ENCODE assay signal across 16 cellular contexts in the genomic region with DNA sequence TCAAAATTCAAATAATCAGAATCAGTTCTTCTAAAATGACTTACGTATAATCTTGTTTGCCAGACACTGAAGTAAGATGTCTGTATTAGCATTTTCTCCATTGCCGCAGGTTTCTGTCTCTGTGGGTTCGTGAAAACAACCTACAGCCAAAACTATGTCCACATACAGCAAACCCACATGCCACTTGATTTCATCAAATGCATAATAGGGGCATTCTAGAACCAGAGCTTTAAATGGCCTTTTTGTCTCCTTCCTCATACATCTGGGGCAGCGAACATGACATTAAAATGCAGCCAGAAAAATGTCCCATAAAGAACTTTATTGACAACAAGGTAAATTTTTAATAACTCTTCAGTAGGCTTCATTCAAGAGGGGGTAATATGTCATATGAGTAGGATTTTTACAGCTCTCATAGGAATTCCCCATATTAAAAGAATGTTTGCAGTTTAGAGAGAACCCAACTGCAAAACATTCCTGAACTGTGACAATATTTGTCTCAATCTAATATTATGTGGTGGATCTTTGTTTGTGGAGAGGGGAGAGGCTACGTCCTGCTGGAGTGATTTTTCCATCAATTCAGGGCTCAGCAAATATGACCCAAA.
DNase-seq lines count a peak whose midpoint lies in the region; ATAC-seq and TF ChIP-seq lines count a peak whose summit lies in the region.
"Had no signal": no experiment of that assay in that cellular context is flagged by ENCODE, and none has a peak within 500 bp of the region (broad histone marks: within the 10 kb centered on the region; RNA-seq: fewer than 3 reads in every experiment).

No MANE protein-coding gene starts in this region.

- no peaks in the 10 kb centered on the region for H3K27me3 ChIP-seq in IMR-90 (ENCODE audit: control insufficient read depth, insufficient read depth, low read length)
- H3K27me3 ChIP-seq in mesenchymal stem cell (ENCODE audit: control insufficient read depth in 1 of 2, insufficient read depth in 1 of 2, low read length in 2 of 2) = no peaks in the 10 kb centered on the region
- H3K27me3 ChIP-seq: right atrium auricular region, uterus had no signal

- H3K14ac ChIP-seq in IMR-90 (replicated peaks; ENCODE audit: low read depth, low read length) = no peak overlapping the region
- H3K14ac ChIP-seq in mesenchymal stem cell (ENCODE audit: low read length in 2 of 2) = no peak overlapping the region

- no TSS peak for BruUV-seq in IMR-90 (replicated peaks; lab: Mats Ljungman, UMichigan)

- H2BK5ac ChIP-seq in IMR-90 (ENCODE audit: low read depth, low read length, poor library complexity, severe bottlenecking) = no peak overlapping the region
- no peak overlapping the region for H2BK5ac ChIP-seq in mesenchymal stem cell (ENCODE audit: low read depth, low read length, poor library complexity, severe bottlenecking)

- intact Hi-C loops in IMR-90 (cut with micrococcal nuclease) = no loop called here

- H3K4me1 ChIP-seq in IMR-90 (ENCODE audit: control insufficient read depth, insufficient read depth, low read length) (no peaks in the 10 kb centered on the region), mesenchymal stem cell (ENCODE audit: control insufficient read depth, insufficient read depth, low read depth, low read length) (peaks cover 16% of the 10 kb centered on the region)
- H3K4me1 ChIP-seq: uterus had no signal

- no peaks in the 10 kb centered on the region for H4K20me1 ChIP-seq in IMR-90 (ENCODE audit: insufficient read depth, low read length)

- dilution Hi-C loops in IMR-90 (cut with HindIII; ENCODE audit: low sequenced_read_pairs, unreplicated experiment) = no loop called here

- H2BK20ac ChIP-seq in IMR-90 (ENCODE audit: low read depth, low read length) = no peak overlapping the region

- H4K5ac ChIP-seq in IMR-90 (ENCODE audit: low read depth, low read length) = no peak overlapping the region

- H3K56ac ChIP-seq in IMR-90 (ENCODE audit: extremely low read depth, insufficient read depth, low read length) = no peak overlapping the region

- H3K4me3 ChIP-seq in IMR-90 (ENCODE audit: insufficient read depth, low read depth, low read length) (no peak overlapping the region), choroid plexus epithelial cell (ENCODE audit: low read depth, low read length) (no peak overlapping the region), mesenchymal stem cell (ENCODE audit: insufficient read depth in 1 of 2, low read depth in 1 of 2, low read length in 2 of 2) (no peak overlapping the region)
- H3K4me3 ChIP-seq: mucosa of descending colon, right atrium auricular region, uterus had no signal

- DNase-seq in IMR-90 = no peak
- peak; percentile 61 for DNase-seq in choroid plexus epithelial cell (ENCODE audit: low read depth)
- no peak for DNase-seq in mesenchymal stem cell
- DNase-seq in substantia nigra (lab: John Stamatoyannopoulos, UW) = peak in 1 of 49 donors; percentile 50
- no peak for DNase-seq in NCI-H748 treated with DMSO at 0.1 percent for 48 hours (lab: John Stamatoyannopoulos, UW)
- DNase-seq: activated CD4-positive, alpha-beta T cell treated with anti-CD3 and anti-CD28 coated beads, Interleukin-2, amount 50 U/mL, for 1 hour; CD4-positive, alpha-beta memory T cell; mucosa of descending colon; NCI-H1417; NCI-H446; stimulated activated CD4-positive, alpha-beta T cell treated with anti-CD3 and anti-CD28 coated beads, Interleukin-4, amount 100 ng/mL, for 4 hours; uterus had no signal

- H4K91ac ChIP-seq in IMR-90 (ENCODE audit: insufficient read depth, low read depth, low read length) = no peak overlapping the region
- H4K91ac ChIP-seq in mesenchymal stem cell (ENCODE audit: low read length) = no peak overlapping the region

- H2BK15ac ChIP-seq in IMR-90 (ENCODE audit: low read depth, low read length) (no peak overlapping the region), mesenchymal stem cell (ENCODE audit: low read depth, poor library complexity, severe bottlenecking) (no peak overlapping the region)

- H3K9me3 ChIP-seq in IMR-90 (ENCODE audit: control insufficient read depth, insufficient read depth, low read length) = peaks cover 6% of the 10 kb centered on the region; the same call in 1 of the 2 replicates
- no peaks in the 10 kb centered on the region for H3K9me3 ChIP-seq in mesenchymal stem cell (ENCODE audit: control insufficient read depth, low read length)
- H3K9me3 ChIP-seq: mucosa of descending colon, right atrium auricular region, uterus had no signal

- H3K9ac ChIP-seq in IMR-90 (ENCODE audit: low read depth, low read length) = no peak overlapping the region
- H3K9ac ChIP-seq in mesenchymal stem cell (ENCODE audit: low read length) = peak overlapping the region; percentile 44

- TF ChIP-seq CTCF in IMR-90 (conservative IDR thresholded peaks at IDR 0.05; ENCODE audit: low read depth, low read length) = no peak
- TF ChIP-seq CTCF in choroid plexus epithelial cell (conservative IDR thresholded peaks at IDR 0.05; ENCODE audit: low read depth, low read length) = no peak

- no peak overlapping the region for H2AFZ ChIP-seq in IMR-90 (replicated peaks; ENCODE audit: low read length, poor library complexity)
- H2AFZ ChIP-seq in mesenchymal stem cell (ENCODE audit: low read depth, low read length) = no peak overlapping the region

- no peak overlapping the region for H3K4ac ChIP-seq in IMR-90 (ENCODE audit: low read depth, low read length)
- no peak overlapping the region for H3K4ac ChIP-seq in mesenchymal stem cell (ENCODE audit: low read depth in 1 of 2, low read length in 2 of 2)

- H4K8ac ChIP-seq in IMR-90 (ENCODE audit: low read depth in 2 of 2, low read length in 2 of 2) (no peak overlapping the region), mesenchymal stem cell (ENCODE audit: low read length) (no peak overlapping the region)

- no CpG with 5 or more reads among the region's 5 CpGs for WGBS in IMR-90 (ENCODE audit: extremely low coverage in 2 of 2, insufficient read length in 1 of 2), 2 experiments
- WGBS in mesenchymal stem cell = 93% methylated on average over 3 of the region's 5 CpGs

- H2BK12ac ChIP-seq in mesenchymal stem cell (ENCODE audit: low read length in 2 of 2) = no peak overlapping the region

- CTCF ChIA-PET in IMR-90 (lab: Yijun Ruan, JAX) = no interaction called here

- TF ChIP-seq RAD21 in IMR-90 (IDR thresholded peaks at IDR 0.05; ENCODE audit: low read length) = no peak

- no peaks in the 10 kb centered on the region for H3K79me1 ChIP-seq in IMR-90 (ENCODE audit: low read depth in 1 of 2, low read length in 2 of 2)
- H3K79me1 ChIP-seq in mesenchymal stem cell (replicated peaks; ENCODE audit: low read length, poor library complexity, severe bottlenecking) = no peaks in the 10 kb centered on the region

- H2BK120ac ChIP-seq in IMR-90 (ENCODE audit: low read depth, low read length) = no peak overlapping the region
- H2BK120ac ChIP-seq in mesenchymal stem cell (ENCODE audit: low read depth, low read length) = no peak overlapping the region

- H3K27ac ChIP-seq in IMR-90 (ENCODE audit: insufficient read depth, low read length) (no peak overlapping the region), mesenchymal stem cell (ENCODE audit: low read length, poor library complexity, severe bottlenecking) (peak overlapping the region; percentile 96), substantia nigra (ENCODE audit: low read depth, low read length, poor library complexity, severe bottlenecking) (peak overlapping the region; percentile 100)
- H3K27ac ChIP-seq: right atrium auricular region, uterus had no signal

- peak; percentile 82 for ATAC-seq in IMR-90 (ENCODE audit: low read depth)
- no peak for ATAC-seq in HG03432 (IDR thresholded peaks at IDR 0.05; ENCODE audit: unreplicated experiment)
- no peak for ATAC-seq in HG03460 (IDR thresholded peaks at IDR 0.05; ENCODE audit: unreplicated experiment)
- ATAC-seq: mucosa of descending colon; stimulated activated effector memory CD8-positive, alpha-beta T cell treated with anti-CD3 and anti-CD28 coated beads, Interleukin-12 subunit alpha, Interleukin-12 subunit beta, amount 100 ng/mL, for 72 hours had no signal

- no peak overlapping the region for H2AK9ac ChIP-seq in IMR-90 (replicated peaks; ENCODE audit: low read depth, low read length, poor library complexity)

- POLR2A ChIA-PET in IMR-90 (lab: Charles Lee; ENCODE audit: unreplicated experiment) = no interaction called here

- H3K4me2 ChIP-seq in IMR-90 (ENCODE audit: low read depth, low read length) = no peak overlapping the region; the same call in 1 of the 2 replicates
- peak overlapping the region; percentile 56 for H3K4me2 ChIP-seq in mesenchymal stem cell (ENCODE audit: low read length, poor library complexity, severe bottlenecking)

- no peak for TF ChIP-seq POLR2A in IMR-90 (IDR thresholded peaks at IDR 0.05; ENCODE audit: low read depth, low read length)

- no peak overlapping the region for H3K18ac ChIP-seq in IMR-90 (ENCODE audit: low read depth, low read length)
- no peak overlapping the region for H3K18ac ChIP-seq in mesenchymal stem cell (ENCODE audit: low read depth in 1 of 2, low read length in 2 of 2)

- H2AK5ac ChIP-seq in IMR-90 (ENCODE audit: low read depth, low read length) = no peak overlapping the region
- H2AK5ac ChIP-seq in mesenchymal stem cell (ENCODE audit: low read length, severe bottlenecking) = no peak overlapping the region

- H3K23ac ChIP-seq in IMR-90 (ENCODE audit: low read depth, low read length) (no peak overlapping the region), mesenchymal stem cell (ENCODE audit: low read length in 2 of 2) (no peak overlapping the region)

- H3K9me1 ChIP-seq in IMR-90 (ENCODE audit: insufficient read depth, low read length) = no peaks in the 10 kb centered on the region

- no peaks in the 10 kb centered on the region for H3K36me3 ChIP-seq in IMR-90 (ENCODE audit: control insufficient read depth, insufficient read depth, low read length)
- H3K36me3 ChIP-seq in mesenchymal stem cell (ENCODE audit: control insufficient read depth in 1 of 2, insufficient read depth in 2 of 2, low read depth in 1 of 2, low read length in 2 of 2) = no peaks in the 10 kb centered on the region
- H3K36me3 ChIP-seq: right atrium auricular region, uterus had no signal

- in situ Hi-C loops in IMR-90 (cut with MboI; ENCODE audit: low sequenced_read_pairs) = no loop called here

TF ChIP-seq in IMR-90, 13 proteins besides CTCF, POLR2A, EP300 and RAD21:
- no peak for TF ChIP-seq BHLHE40 (IDR thresholded peaks at IDR 0.05; ENCODE audit: low read depth, low read length)
- TF ChIP-seq CEBPB (IDR thresholded peaks at IDR 0.05; ENCODE audit: low read depth, low read length) = no peak
